Comparison of ENCODE assay signal across 8 cellular contexts in the genomic region with DNA sequence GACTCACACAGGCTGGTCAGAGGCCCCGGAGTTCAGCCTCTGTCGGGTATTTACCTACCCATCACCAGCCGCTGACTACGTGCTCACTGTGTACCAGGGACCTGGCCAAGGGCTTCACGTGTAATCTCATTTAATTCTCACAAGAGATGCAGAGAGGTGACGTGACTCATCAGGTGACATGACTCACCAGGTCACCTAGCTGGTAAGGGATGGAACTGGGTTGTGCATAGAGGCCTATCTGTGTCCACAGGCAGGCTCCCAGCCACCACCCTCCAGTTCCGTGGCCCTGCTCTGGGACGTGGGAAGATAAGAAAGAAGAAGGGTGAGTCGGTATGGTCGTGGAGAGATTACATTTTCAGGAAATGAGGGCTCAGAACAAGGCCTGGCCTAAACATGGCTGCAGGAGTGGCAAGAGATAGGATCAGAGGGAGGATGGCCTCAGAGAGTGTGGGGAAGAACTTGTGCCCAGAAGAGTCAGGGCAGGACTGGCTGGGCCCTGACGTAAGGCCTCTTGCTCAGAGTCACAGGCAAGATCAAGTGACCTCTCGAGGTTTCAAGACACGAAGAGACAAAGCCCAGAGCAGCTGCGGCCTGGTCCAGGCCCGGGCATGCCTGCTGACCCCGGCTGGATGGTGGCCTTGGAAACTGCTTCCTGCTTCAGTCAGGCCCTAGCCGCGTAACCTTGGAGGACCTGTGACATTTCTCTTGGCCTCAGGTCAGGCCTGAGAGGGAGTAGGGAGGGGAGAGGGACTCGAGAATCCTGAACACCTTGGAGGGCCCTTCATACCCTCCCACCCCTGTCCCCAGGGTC. TPM values are rescaled to one million over a fixed set of nuclear protein-coding genes. Genes with fewer than 3 reads are reported as not detected.
DNase-seq lines count a peak whose midpoint lies in the region; ATAC-seq, FAIRE-seq and TF ChIP-seq lines count a peak whose summit lies in the region.

No MANE protein-coding gene starts in this region.

- peak overlapping the region; percentile 41 for H4K91ac ChIP-seq in trophoblast cell (ENCODE audit: low read depth, low read length)

- H3K27ac ChIP-seq in trophoblast cell (ENCODE audit: low read depth, low read length), result peak overlapping the region; percentile 76

- H3K4me3 ChIP-seq in fibroblast of mammary gland (ENCODE audit: control insufficient read depth, low read depth, low read length) (no peak overlapping the region), trophoblast cell (ENCODE audit: low read depth, low read length) (no peak overlapping the region)

- H2BK120ac ChIP-seq in trophoblast cell (ENCODE audit: insufficient read depth, low read length, poor library complexity), result peak overlapping the region; percentile 14

- ATAC-seq in GM18907 (IDR thresholded peaks at IDR 0.05; ENCODE audit: unreplicated experiment), result no peak

- H3K4me1 ChIP-seq in trophoblast cell (ENCODE audit: control insufficient read depth in 1 of 2, insufficient read depth in 2 of 2, low read length in 2 of 2), result peaks cover 48 to 50% of the 10 kb centered on the region in 2 experiments

- H3K4me2 ChIP-seq in trophoblast cell (ENCODE audit: low read length), result no peak overlapping the region

- peaks cover 35 to 42% of the 10 kb centered on the region in 2 experiments for H3K36me3 ChIP-seq in trophoblast cell (ENCODE audit: control insufficient read depth in 1 of 2, insufficient read depth in 2 of 2, low read length in 2 of 2)

- H3K79me2 ChIP-seq in trophoblast cell (ENCODE audit: control insufficient read depth, insufficient read depth, low read length, poor library complexity), result peaks cover 3% of the 10 kb centered on the region

- H3K4ac ChIP-seq in trophoblast cell (ENCODE audit: low read depth, low read length), result peak overlapping the region; percentile 29

- no CpG with 5 or more reads among the region's 19 CpGs for WGBS in trophoblast cell (ENCODE audit: extremely low coverage, insufficient coverage, insufficient read length)

- H3K18ac ChIP-seq in trophoblast cell (ENCODE audit: low read length), result peak overlapping the region; percentile 65

- H3K79me1 ChIP-seq in trophoblast cell (ENCODE audit: low read length), result peaks cover 38% of the 10 kb centered on the region

- no peak overlapping the region for H3K23ac ChIP-seq in trophoblast cell (ENCODE audit: low read length)

- H3K9me3 ChIP-seq in trophoblast cell (ENCODE audit: insufficient read depth, low read depth, low read length), result peaks cover 2% of the 10 kb centered on the region

- H4K8ac ChIP-seq in trophoblast cell (ENCODE audit: low read depth, low read length), result peak overlapping the region; percentile 28

- peak overlapping the region; percentile 29 for H2BK12ac ChIP-seq in trophoblast cell (ENCODE audit: low read length)

- peak overlapping the region; percentile 31 for H3K14ac ChIP-seq in trophoblast cell (ENCODE audit: low read length)

- H3K9ac ChIP-seq in trophoblast cell (ENCODE audit: low read length), result no peak overlapping the region

- H4K12ac ChIP-seq in trophoblast cell (ENCODE audit: low read depth, low read length), result no peak overlapping the region

- TF ChIP-seq CTCF in fibroblast of mammary gland (conservative IDR thresholded peaks at IDR 0.05; ENCODE audit: control insufficient read depth, insufficient read depth, low read depth, low read length), result no peak
- no peak for TF ChIP-seq CTCF in D721Med (IDR thresholded peaks at IDR 0.05; ENCODE audit: insufficient read depth, missing control alignments)

- peak overlapping the region; percentile 54 for H2BK5ac ChIP-seq in trophoblast cell (ENCODE audit: low read depth, low read length, poor library complexity)

- DNase-seq in NCI-H146 (lab: John Stamatoyannopoulos, UW) (peak; percentile 5), NCI-H146 treated with DMSO at 0.1 percent for 48 hours (lab: John Stamatoyannopoulos, UW; ENCODE audit: unreplicated experiment) (no peak), UCSD-AML1 (lab: John Stamatoyannopoulos, UW; ENCODE audit: unreplicated experiment) (peak; percentile 39), fibroblast of mammary gland (ENCODE audit: low read depth) (peak; percentile 76), trophoblast cell (peak; percentile 97), activated gamma-delta T cell (lab: John Stamatoyannopoulos, UW) (no peak), D721Med (ENCODE audit: insufficient read length, low spot score) (no peak)

- H2AFZ ChIP-seq in trophoblast cell (ENCODE audit: insufficient read depth, low read length, poor library complexity), result no peak overlapping the region

- FAIRE-seq in D721Med (lab: Jason Lieb, UNC), result no peak

- no peaks in the 10 kb centered on the region for H3K27me3 ChIP-seq in trophoblast cell (ENCODE audit: insufficient read depth, low read length)

- H2AK5ac ChIP-seq in trophoblast cell (ENCODE audit: low read length), result peak overlapping the region; percentile 5

RNA-seq across cellular contexts. Expression of a gene that starts 52.7 kb away (rescaled TPM):
- 54.5 and 57.3 TPM in 2 replicates for polyA plus RNA-seq in trophoblast cell (2013)

Comparison
In these comparisons a context has a peak if more than half of its experiments do, and no peak if none do; other contexts are left out.
1. DNase-seq: peak in NCI-H146 (single experiment), UCSD-AML1 (single experiment), fibroblast of mammary gland (single experiment) and trophoblast cell (2 of 2); none in NCI-H146 treated with DMSO at 0.1 percent for 48 hours (single experiment), activated gamma-delta T cell (single experiment) and D721Med (single experiment).